1 cellular context compared by ENCODE assay signal in the genomic region with DNA sequence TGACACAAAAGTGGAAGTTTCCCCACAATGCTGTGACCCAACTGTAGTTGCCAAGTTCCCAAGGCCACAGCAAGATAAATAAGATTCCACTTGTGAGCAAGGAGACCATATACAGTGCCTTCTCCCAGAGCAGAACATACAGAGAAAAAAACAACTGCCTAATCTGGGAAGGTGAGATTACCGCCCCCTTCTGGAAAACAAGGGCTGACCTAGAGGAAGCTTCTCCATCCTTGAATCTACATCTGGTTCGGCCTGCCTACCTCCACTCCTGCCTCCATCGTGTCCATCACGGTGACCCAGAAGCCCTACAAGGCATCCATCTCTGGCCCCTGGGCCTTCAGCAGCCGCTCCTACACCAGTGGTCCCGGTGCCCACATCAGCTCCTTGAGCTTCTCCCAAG.
TF ChIP-seq lines count a peak whose summit lies in the region.

No MANE protein-coding gene starts in this region.

TF ChIP-seq in GM23338, 12 proteins besides CTCF, POLR2A, EP300 and RAD21:
- TF ChIP-seq, protein P1, sequence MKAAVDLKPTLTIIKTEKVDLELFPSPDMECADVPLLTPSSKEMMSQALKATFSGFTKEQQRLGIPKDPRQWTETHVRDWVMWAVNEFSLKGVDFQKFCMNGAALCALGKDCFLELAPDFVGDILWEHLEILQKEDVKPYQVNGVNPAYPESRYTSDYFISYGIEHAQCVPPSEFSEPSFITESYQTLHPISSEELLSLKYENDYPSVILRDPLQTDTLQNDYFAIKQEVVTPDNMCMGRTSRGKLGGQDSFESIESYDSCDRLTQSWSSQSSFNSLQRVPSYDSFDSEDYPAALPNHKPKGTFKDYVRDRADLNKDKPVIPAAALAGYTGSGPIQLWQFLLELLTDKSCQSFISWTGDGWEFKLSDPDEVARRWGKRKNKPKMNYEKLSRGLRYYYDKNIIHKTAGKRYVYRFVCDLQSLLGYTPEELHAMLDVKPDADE (IDR thresholded peaks at IDR 0.05): no peak
- TF ChIP-seq ZNF331 (CRISPR knock-in tag; IDR thresholded peaks at IDR 0.05; ENCODE audit: low read depth) (no peak), STAT1 (IDR thresholded peaks at IDR 0.05; ENCODE audit: unreplicated experiment) (no peak), ZNF114 (CRISPR knock-in tag; IDR thresholded peaks at IDR 0.05) (no peak), POLR2AphosphoS5 (IDR thresholded peaks at IDR 0.05; ENCODE audit: low read depth) (no peak), EZH2phosphoT487 (IDR thresholded peaks at IDR 0.05; ENCODE audit: unreplicated experiment) (no peak), NANOG (IDR thresholded peaks at IDR 0.05; ENCODE audit: borderline replicate concordance) (no peak), EZH2 (IDR thresholded peaks at IDR 0.05; ENCODE audit: low read depth, unreplicated experiment) (no peak), JUNB (IDR thresholded peaks at IDR 0.05; ENCODE audit: unreplicated experiment) (no peak), CREB1 (CRISPR knock-in tag; IDR thresholded peaks at IDR 0.05; ENCODE audit: low read depth) (no peak)
- TF ChIP-seq, protein P2, sequence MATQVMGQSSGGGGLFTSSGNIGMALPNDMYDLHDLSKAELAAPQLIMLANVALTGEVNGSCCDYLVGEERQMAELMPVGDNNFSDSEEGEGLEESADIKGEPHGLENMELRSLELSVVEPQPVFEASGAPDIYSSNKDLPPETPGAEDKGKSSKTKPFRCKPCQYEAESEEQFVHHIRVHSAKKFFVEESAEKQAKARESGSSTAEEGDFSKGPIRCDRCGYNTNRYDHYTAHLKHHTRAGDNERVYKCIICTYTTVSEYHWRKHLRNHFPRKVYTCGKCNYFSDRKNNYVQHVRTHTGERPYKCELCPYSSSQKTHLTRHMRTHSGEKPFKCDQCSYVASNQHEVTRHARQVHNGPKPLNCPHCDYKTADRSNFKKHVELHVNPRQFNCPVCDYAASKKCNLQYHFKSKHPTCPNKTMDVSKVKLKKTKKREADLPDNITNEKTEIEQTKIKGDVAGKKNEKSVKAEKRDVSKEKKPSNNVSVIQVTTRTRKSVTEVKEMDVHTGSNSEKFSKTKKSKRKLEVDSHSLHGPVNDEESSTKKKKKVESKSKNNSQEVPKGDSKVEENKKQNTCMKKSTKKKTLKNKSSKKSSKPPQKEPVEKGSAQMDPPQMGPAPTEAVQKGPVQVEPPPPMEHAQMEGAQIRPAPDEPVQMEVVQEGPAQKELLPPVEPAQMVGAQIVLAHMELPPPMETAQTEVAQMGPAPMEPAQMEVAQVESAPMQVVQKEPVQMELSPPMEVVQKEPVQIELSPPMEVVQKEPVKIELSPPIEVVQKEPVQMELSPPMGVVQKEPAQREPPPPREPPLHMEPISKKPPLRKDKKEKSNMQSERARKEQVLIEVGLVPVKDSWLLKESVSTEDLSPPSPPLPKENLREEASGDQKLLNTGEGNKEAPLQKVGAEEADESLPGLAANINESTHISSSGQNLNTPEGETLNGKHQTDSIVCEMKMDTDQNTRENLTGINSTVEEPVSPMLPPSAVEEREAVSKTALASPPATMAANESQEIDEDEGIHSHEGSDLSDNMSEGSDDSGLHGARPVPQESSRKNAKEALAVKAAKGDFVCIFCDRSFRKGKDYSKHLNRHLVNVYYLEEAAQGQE (IDR thresholded peaks at IDR 0.05; ENCODE audit: unreplicated experiment): no peak
- TF ChIP-seq, protein P3, sequence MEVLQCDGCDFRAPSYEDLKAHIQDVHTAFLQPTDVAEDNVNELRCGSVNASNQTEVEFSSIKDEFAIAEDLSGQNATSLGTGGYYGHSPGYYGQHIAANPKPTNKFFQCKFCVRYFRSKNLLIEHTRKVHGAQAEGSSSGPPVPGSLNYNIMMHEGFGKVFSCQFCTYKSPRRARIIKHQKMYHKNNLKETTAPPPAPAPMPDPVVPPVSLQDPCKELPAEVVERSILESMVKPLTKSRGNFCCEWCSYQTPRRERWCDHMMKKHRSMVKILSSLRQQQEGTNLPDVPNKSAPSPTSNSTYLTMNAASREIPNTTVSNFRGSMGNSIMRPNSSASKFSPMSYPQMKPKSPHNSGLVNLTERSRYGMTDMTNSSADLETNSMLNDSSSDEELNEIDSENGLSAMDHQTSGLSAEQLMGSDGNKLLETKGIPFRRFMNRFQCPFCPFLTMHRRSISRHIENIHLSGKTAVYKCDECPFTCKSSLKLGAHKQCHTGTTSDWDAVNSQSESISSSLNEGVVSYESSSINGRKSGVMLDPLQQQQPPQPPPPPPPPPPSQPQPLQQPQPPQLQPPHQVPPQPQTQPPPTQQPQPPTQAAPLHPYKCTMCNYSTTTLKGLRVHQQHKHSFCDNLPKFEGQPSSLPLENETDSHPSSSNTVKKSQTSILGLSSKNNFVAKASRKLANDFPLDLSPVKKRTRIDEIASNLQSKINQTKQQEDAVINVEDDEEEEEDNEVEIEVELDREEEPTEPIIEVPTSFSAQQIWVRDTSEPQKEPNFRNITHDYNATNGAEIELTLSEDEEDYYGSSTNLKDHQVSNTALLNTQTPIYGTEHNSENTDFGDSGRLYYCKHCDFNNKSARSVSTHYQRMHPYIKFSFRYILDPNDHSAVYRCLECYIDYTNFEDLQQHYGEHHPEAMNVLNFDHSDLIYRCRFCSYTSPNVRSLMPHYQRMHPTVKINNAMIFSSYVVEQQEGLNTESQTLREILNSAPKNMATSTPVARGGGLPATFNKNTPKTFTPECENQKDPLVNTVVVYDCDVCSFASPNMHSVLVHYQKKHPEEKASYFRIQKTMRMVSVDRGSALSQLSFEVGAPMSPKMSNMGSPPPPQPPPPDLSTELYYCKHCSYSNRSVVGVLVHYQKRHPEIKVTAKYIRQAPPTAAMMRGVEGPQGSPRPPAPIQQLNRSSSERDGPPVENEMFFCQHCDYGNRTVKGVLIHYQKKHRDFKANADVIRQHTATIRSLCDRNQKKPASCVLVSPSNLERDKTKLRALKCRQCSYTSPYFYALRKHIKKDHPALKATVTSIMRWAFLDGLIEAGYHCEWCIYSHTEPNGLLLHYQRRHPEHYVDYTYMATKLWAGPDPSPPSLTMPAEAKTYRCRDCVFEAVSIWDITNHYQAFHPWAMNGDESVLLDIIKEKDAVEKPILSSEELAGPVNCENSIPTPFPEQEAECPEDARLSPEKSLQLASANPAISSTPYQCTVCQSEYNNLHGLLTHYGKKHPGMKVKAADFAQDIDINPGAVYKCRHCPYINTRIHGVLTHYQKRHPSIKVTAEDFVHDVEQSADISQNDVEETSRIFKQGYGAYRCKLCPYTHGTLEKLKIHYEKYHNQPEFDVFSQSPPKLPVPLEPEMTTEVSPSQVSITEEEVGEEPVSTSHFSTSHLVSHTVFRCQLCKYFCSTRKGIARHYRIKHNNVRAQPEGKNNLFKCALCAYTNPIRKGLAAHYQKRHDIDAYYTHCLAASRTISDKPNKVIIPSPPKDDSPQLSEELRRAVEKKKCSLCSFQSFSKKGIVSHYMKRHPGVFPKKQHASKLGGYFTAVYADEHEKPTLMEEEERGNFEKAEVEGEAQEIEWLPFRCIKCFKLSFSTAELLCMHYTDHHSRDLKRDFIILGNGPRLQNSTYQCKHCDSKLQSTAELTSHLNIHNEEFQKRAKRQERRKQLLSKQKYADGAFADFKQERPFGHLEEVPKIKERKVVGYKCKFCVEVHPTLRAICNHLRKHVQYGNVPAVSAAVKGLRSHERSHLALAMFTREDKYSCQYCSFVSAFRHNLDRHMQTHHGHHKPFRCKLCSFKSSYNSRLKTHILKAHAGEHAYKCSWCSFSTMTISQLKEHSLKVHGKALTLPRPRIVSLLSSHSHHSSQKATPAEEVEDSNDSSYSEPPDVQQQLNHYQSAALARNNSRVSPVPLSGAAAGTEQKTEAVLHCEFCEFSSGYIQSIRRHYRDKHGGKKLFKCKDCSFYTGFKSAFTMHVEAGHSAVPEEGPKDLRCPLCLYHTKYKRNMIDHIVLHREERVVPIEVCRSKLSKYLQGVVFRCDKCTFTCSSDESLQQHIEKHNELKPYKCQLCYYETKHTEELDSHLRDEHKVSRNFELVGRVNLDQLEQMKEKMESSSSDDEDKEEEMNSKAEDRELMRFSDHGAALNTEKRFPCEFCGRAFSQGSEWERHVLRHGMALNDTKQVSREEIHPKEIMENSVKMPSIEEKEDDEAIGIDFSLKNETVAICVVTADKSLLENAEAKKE (CRISPR knock-in tag; IDR thresholded peaks at IDR 0.05): no peak
